In the genomic region with DNA sequence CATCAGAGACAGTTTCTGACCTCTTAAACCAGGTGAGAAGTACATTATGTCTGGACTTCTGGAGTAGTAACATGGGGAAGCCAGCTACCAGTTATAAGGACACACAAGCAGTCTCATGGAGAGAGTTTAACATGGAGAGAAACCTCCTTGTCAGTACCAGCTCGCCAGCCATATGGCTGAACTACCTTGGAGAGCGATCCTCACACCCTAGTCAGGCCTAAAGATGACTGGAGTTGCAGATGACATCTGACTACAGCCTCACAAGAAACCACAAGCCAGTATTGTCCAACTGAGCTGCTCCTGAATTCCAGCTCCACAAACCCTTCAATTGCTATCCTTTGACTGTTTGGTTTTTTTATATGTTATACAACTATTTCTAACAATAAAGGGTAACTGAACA, we compare ENCODE assay signal across 23 cellular contexts. TPM values are rescaled to one million over a fixed set of nuclear protein-coding genes. Genes with fewer than 3 reads are reported as not detected.
DNase-seq lines count a peak whose midpoint lies in the region; ATAC-seq and TF ChIP-seq lines count a peak whose summit lies in the region.
"Had no signal": no experiment of that assay in that cellular context is flagged by ENCODE, and none has a peak within 500 bp of the region (broad histone marks: within the 10 kb centered on the region; RNA-seq: fewer than 3 reads in every experiment).

No MANE protein-coding gene starts in this region.

- H4K8ac ChIP-seq in mesenchymal stem cell (ENCODE audit: low read length), result no peak overlapping the region

- no peak overlapping the region for H3K23ac ChIP-seq in mesenchymal stem cell (ENCODE audit: low read length in 2 of 2)

- intact Hi-C loops in PC-9 (cut with micrococcal nuclease; ENCODE audit: unreplicated experiment), result no loop called here

- no peaks in the 10 kb centered on the region for H3K27me3 ChIP-seq in RWPE2 (ENCODE audit: insufficient read depth, poor library complexity, severe bottlenecking)
- no peaks in the 10 kb centered on the region for H3K27me3 ChIP-seq in mesenchymal stem cell (ENCODE audit: control insufficient read depth in 1 of 2, insufficient read depth in 1 of 2, low read length in 2 of 2)
- H3K27me3 ChIP-seq in PC-9 (ENCODE audit: insufficient read depth, low read depth), result no peaks in the 10 kb centered on the region
- no peaks in the 10 kb centered on the region for H3K27me3 ChIP-seq in suprapubic skin
- H3K27me3 ChIP-seq: tibial nerve had no signal

- no peaks in the 10 kb centered on the region for H3K9me2 ChIP-seq in PC-9 (ENCODE audit: insufficient read depth)

- no peak overlapping the region for H4K91ac ChIP-seq in mesenchymal stem cell (ENCODE audit: low read length)

- H3F3A ChIP-seq in PC-9 (ENCODE audit: insufficient read depth, low read depth), result no peaks in the 10 kb centered on the region

- peak; percentile 0 for DNase-seq in HK-2 (ENCODE audit: unreplicated experiment)
- no peak for DNase-seq in RWPE2 (ENCODE audit: low spot score)
- DNase-seq in choroid plexus epithelial cell (ENCODE audit: low read depth), result peak; percentile 42
- peak; percentile 22 for DNase-seq in mesenchymal stem cell
- DNase-seq in activated CD8-positive, alpha-beta memory T cell treated with anti-CD3 and anti-CD28 coated beads, Interleukin-2, amount 50 U/mL, for 4 hours, result no peak
- DNase-seq in NCI-H526 (lab: John Stamatoyannopoulos, UW), result no peak
- DNase-seq in PC-9, result no peak
- DNase-seq in suprapubic skin (ENCODE audit: low spot score in 2 of 2), result no peak
- DNase-seq: activated CD4-positive, alpha-beta memory T cell treated with anti-CD3 and anti-CD28 coated beads, Interleukin-2, amount 10 ng/mL, durations not matched to agents 7 days and 5 days; CD4-positive, CD25-positive, alpha-beta regulatory T cell; HFFc6; NCI-H1092; NCI-H2029 treated with DMSO at 0.1 percent for 48 hours; NCI-H446; Right ventricle myocardium superior; stimulated activated naive CD4-positive, alpha-beta T cell treated with Interleukin-2 at 50 U/mL for 16 hours; WERI-Rb-1 had no signal

- no peak overlapping the region for H3K4me3 ChIP-seq in RWPE2 (ENCODE audit: severe bottlenecking)
- H3K4me3 ChIP-seq in choroid plexus epithelial cell (ENCODE audit: low read depth, low read length), result no peak overlapping the region
- H3K4me3 ChIP-seq in mesenchymal stem cell (ENCODE audit: insufficient read depth in 1 of 2, low read depth in 1 of 2, low read length in 2 of 2), result no peak overlapping the region
- no peak overlapping the region for H3K4me3 ChIP-seq in PC-9
- no peak overlapping the region for H3K4me3 ChIP-seq in suprapubic skin
- H3K4me3 ChIP-seq: K562, tibial nerve had no signal

- no peak overlapping the region for H3K14ac ChIP-seq in mesenchymal stem cell (ENCODE audit: low read length in 2 of 2)

- no peaks in the 10 kb centered on the region for H3K4me1 ChIP-seq in RWPE2 (ENCODE audit: insufficient read depth, poor library complexity, severe bottlenecking)
- H3K4me1 ChIP-seq in mesenchymal stem cell (ENCODE audit: control insufficient read depth, insufficient read depth, low read depth, low read length), result no peaks in the 10 kb centered on the region
- no peaks in the 10 kb centered on the region for H3K4me1 ChIP-seq in PC-9 (replicated peaks; ENCODE audit: insufficient read depth)
- H3K4me1 ChIP-seq in suprapubic skin, result no peaks in the 10 kb centered on the region
- H3K4me1 ChIP-seq: tibial nerve had no signal

- no peaks in the 10 kb centered on the region for H3K79me1 ChIP-seq in mesenchymal stem cell (replicated peaks; ENCODE audit: low read length, poor library complexity, severe bottlenecking)

- H4K20me1 ChIP-seq in PC-9 (ENCODE audit: insufficient read depth), result no peaks in the 10 kb centered on the region

- H2BK12ac ChIP-seq in mesenchymal stem cell (ENCODE audit: low read length in 2 of 2), result no peak overlapping the region

- TF ChIP-seq POLR2A in suprapubic skin (IDR thresholded peaks at IDR 0.05), result no peak

- no peaks in the 10 kb centered on the region for H3K79me2 ChIP-seq in PC-9 (ENCODE audit: low read depth)

- no peak overlapping the region for H2BK5ac ChIP-seq in mesenchymal stem cell (ENCODE audit: low read depth, low read length, poor library complexity, severe bottlenecking)

- H3K27ac ChIP-seq in RWPE2 (ENCODE audit: poor library complexity, severe bottlenecking) (no peak overlapping the region), mesenchymal stem cell (ENCODE audit: low read length, poor library complexity, severe bottlenecking) (no peak overlapping the region), PC-9 (no peak overlapping the region), suprapubic skin (no peak overlapping the region)
- H3K27ac ChIP-seq: tibial nerve, WERI-Rb-1 had no signal

- H3K4me2 ChIP-seq in mesenchymal stem cell (ENCODE audit: low read length, poor library complexity, severe bottlenecking) (no peak overlapping the region), PC-9 (no peak overlapping the region)

- POLR2A ChIA-PET in PC-9 (lab: Charles Lee; ENCODE audit: unreplicated experiment), result no interaction called here

- CTCF ChIA-PET in PC-9 (lab: Charles Lee), result no interaction called here

- H2AFZ ChIP-seq in mesenchymal stem cell (ENCODE audit: low read depth, low read length) (no peak overlapping the region), PC-9 (no peak overlapping the region)

- no peak overlapping the region for H3K4ac ChIP-seq in mesenchymal stem cell (ENCODE audit: low read depth in 1 of 2, low read length in 2 of 2)

- H3K9me3 ChIP-seq in RWPE2 (ENCODE audit: severe bottlenecking) (no peaks in the 10 kb centered on the region), mesenchymal stem cell (ENCODE audit: control insufficient read depth, low read length) (peaks cover 32% of the 10 kb centered on the region), PC-9 (ENCODE audit: insufficient read depth, low read depth) (no peaks in the 10 kb centered on the region), suprapubic skin (no peaks in the 10 kb centered on the region)

- no peak overlapping the region for H2BK120ac ChIP-seq in mesenchymal stem cell (ENCODE audit: low read depth, low read length)

- ATAC-seq in RWPE2 (ENCODE audit: low read depth), result peak; percentile 21; the same call in 1 of the 3 replicates
- ATAC-seq: K562; natural killer cell treated with Interleukin-12 subunit alpha and Interleukin-12 subunit beta and Interleukin-15 and Interleukin-18, amount 100 ng/mL, for 72 hours had no signal

- no peak overlapping the region for H3K18ac ChIP-seq in mesenchymal stem cell (ENCODE audit: low read depth in 1 of 2, low read length in 2 of 2)

- no peak overlapping the region for H2BK15ac ChIP-seq in mesenchymal stem cell (ENCODE audit: low read depth, poor library complexity, severe bottlenecking)

- no TSS peak for BruUV-seq in PC-9 (replicated peaks; lab: Mats Ljungman, UMichigan)

- TF ChIP-seq CTCF in RWPE2 (IDR thresholded peaks at IDR 0.05; ENCODE audit: poor library complexity, severe bottlenecking) (no peak), choroid plexus epithelial cell (conservative IDR thresholded peaks at IDR 0.05; ENCODE audit: low read depth, low read length) (no peak), PC-9 (conservative IDR thresholded peaks at IDR 0.05) (no peak), suprapubic skin (IDR thresholded peaks at IDR 0.05) (no peak)

- no peak for TF ChIP-seq EP300 in suprapubic skin (IDR thresholded peaks at IDR 0.05)

- no peak overlapping the region for H3K9ac ChIP-seq in mesenchymal stem cell (ENCODE audit: low read length)

- 29% methylated on average over 2 of the region's 2 CpGs for WGBS in mesenchymal stem cell
- WGBS in suprapubic skin, result 75% methylated on average over 2 of the region's 2 CpGs

- H3K36me3 ChIP-seq in RWPE2 (ENCODE audit: low read depth) (no peaks in the 10 kb centered on the region), mesenchymal stem cell (ENCODE audit: control insufficient read depth in 1 of 2, insufficient read depth in 2 of 2, low read depth in 1 of 2, low read length in 2 of 2) (no peaks in the 10 kb centered on the region), PC-9 (ENCODE audit: low read depth) (no peaks in the 10 kb centered on the region), suprapubic skin (no peaks in the 10 kb centered on the region)
- H3K36me3 ChIP-seq: tibial nerve, WERI-Rb-1 had no signal

- H2AK5ac ChIP-seq in mesenchymal stem cell (ENCODE audit: low read length, severe bottlenecking), result no peak overlapping the region

RNA-seq across cellular contexts. Expression of a gene that starts 49.8 kb away (rescaled TPM):
- polyA plus RNA-seq in mesenchymal stem cell (2013, experiment 1 of 2), result not detected
- not detected for polyA plus RNA-seq in mesenchymal stem cell (2013, experiment 2 of 2)
- not detected in 2 replicates for total RNA-seq in PC-9 (2021)
- total RNA-seq in suprapubic skin, result not detected
- total RNA-seq: activated CD4-positive, alpha-beta memory T cell treated with anti-CD3 and anti-CD28 coated beads, Interleukin-2, amount 10 ng/mL, durations not matched to agents 7 days and 5 days; CD4-positive, CD25-positive, alpha-beta regulatory T cell; glomerular endothelial cell; HFFc6; K562; natural killer cell treated with Interleukin-12 subunit alpha and Interleukin-12 subunit beta and Interleukin-15 and Interleukin-18, amount 100 ng/mL, for 72 hours; Right ventricle myocardium superior; T-helper 1 cell treated with Interleukin-12 subunit alpha and Interleukin-12 subunit beta and Interleukin-4 antibody, amounts not matched to agents 30 ng/mL and 1 ng/mL, for 36 hours; tibial nerve had no signal
- polyA plus RNA-seq: CD4-positive, CD25-positive, alpha-beta regulatory T cell; esophagus; K562 had no signal

Comparison
In these comparisons a context has a peak if more than half of its experiments do, and no peak if none do; other contexts are left out.
1. DNase-seq: peak in HK-2 (single experiment), choroid plexus epithelial cell (single experiment) and mesenchymal stem cell (single experiment); none in RWPE2 (single experiment), activated CD8-positive, alpha-beta memory T cell treated with anti-CD3 and anti-CD28 coated beads, Interleukin-2, amount 50 U/mL, for 4 hours (single experiment), NCI-H526 (0 of 2), PC-9 (0 of 2) and suprapubic skin (0 of 2).